Comparison of ENCODE assay signal across 19 cellular contexts in genomic region chr19:45213031-45213430, GRCh38. TPM values are rescaled to one million over a fixed set of nuclear protein-coding genes. Genes with fewer than 3 reads are reported as not detected.
DNase-seq lines count a peak whose midpoint lies in the region; ATAC-seq, FAIRE-seq and TF ChIP-seq lines count a peak whose summit lies in the region.
"Had no signal": no experiment of that assay in that cellular context is flagged by ENCODE, and none has a peak within 500 bp of the region (broad histone marks: within the 10 kb centered on the region; RNA-seq: fewer than 3 reads in every experiment).

No MANE protein-coding gene starts in this region.

- peaks cover 0 to 52% (median 23%) of the 10 kb centered on the region in 9 donors for H3K4me1 ChIP-seq in heart right ventricle
- peaks cover 0 to 27% of the 10 kb centered on the region in 2 donors for H3K4me1 ChIP-seq in right atrium auricular region
- H3K4me1 ChIP-seq in pancreas: no peaks in the 10 kb centered on the region
- H3K4me1 ChIP-seq in upper lobe of right lung: peaks cover 31% of the 10 kb centered on the region

- H3K27me3 Mint-ChIP-seq in stimulated activated naive B cell treated with anti-CD40 and anti-IgM and Interleukin-4, amounts not matched to agents 10 μg/mL and 1 μg/mL and 100 μg/mL, for 72 hours: peaks cover 61 to 74% of the 10 kb centered on the region in 2 donors
- peaks cover 39% of the 10 kb centered on the region for H3K27me3 Mint-ChIP-seq in activated naive CD4-positive, alpha-beta T cell treated with anti-CD3 and anti-CD28 coated beads for 36 hours (ENCODE audit: low read depth)

- intact Hi-C loops in heart right ventricle (cut with DNase I) (loop anchor here in 3 of 10 donors (5.0 kb wide), 1 partner anchor 34 kb away; the partner anchor contains the start of gene EXOC3L2 (in 3 of the 3)), Right ventricle myocardium inferior (cut with DNase I) (loop anchor here (5.0 kb wide), 1 partner anchor 34 kb away; the partner anchor contains the start of gene EXOC3L2), pancreas (cut with DNase I) (no loop called here), upper lobe of right lung (cut with DNase I) (no loop called here)
- intact Hi-C loops in activated naive CD4-positive, alpha-beta T cell treated with anti-CD3 and anti-CD28 coated beads for 36 hours (cut with micrococcal nuclease): no loop called here

- 71 to 77% methylated on average over 23 of the region's 23 CpGs for WGBS in heart right ventricle, 2 donors
- 72 to 77% methylated on average over 16 to 23 of the region's 23 CpGs for WGBS in pancreas, 2 donors

- no peaks in the 10 kb centered on the region for H3K9me3 ChIP-seq in heart right ventricle
- H3K9me3 ChIP-seq in right atrium auricular region: no peaks in the 10 kb centered on the region
- no peaks in the 10 kb centered on the region for H3K9me3 ChIP-seq in pancreas
- no peaks in the 10 kb centered on the region for H3K9me3 ChIP-seq in upper lobe of right lung
- H3K9me3 ChIP-seq: BLaER1, Peyer's patch had no signal

- peaks cover 4 to 11% of the 10 kb centered on the region in 2 donors for H3K4me1 Mint-ChIP-seq in stimulated activated naive B cell treated with anti-CD40 and anti-IgM and Interleukin-4, amounts not matched to agents 10 μg/mL and 1 μg/mL and 100 μg/mL, for 72 hours
- no peaks in the 10 kb centered on the region for H3K4me1 Mint-ChIP-seq in activated naive CD4-positive, alpha-beta T cell treated with anti-CD3 and anti-CD28 coated beads for 36 hours (ENCODE audit: low read depth)

- CTCF ChIA-PET in activated naive CD4-positive, alpha-beta T cell treated with anti-CD3 and anti-CD28 coated beads for 36 hours (lab: Charles Lee): interaction anchor here (0.5 kb wide), 1 partner anchor 233 kb away, joined by 3 read pairs; no protein-coding TSS in a partner anchor

- DNase-seq in heart right ventricle (no peak), Right ventricle myocardium inferior (ENCODE audit: missing footprints) (no peak), right atrium auricular region (ENCODE audit: low spot score) (no peak), pancreas (peak in 2 of 6 donors; percentile 23 to 57), upper lobe of right lung (no peak), HK-2 (ENCODE audit: unreplicated experiment) (no peak)
- no peak for DNase-seq in stimulated activated naive B cell treated with anti-CD40 and anti-IgM and Interleukin-4, amounts not matched to agents 10 μg/mL and 1 μg/mL and 100 μg/mL, for 72 hours
- DNase-seq in activated naive CD4-positive, alpha-beta T cell treated with anti-CD3 and anti-CD28 coated beads for 36 hours: no peak
- DNase-seq: CD4-positive, alpha-beta memory T cell; DMS153; GF-D8; NCI-H1105; NCI-H2081 treated with DMSO at 0.1 percent for 48 hours; NCI-H446 treated with DMSO at 0.1 percent for 48 hours; Peyer's patch; SHP77 had no signal

- no peaks in the 10 kb centered on the region for H3K36me3 Mint-ChIP-seq in stimulated activated naive B cell treated with anti-CD40 and anti-IgM and Interleukin-4, amounts not matched to agents 10 μg/mL and 1 μg/mL and 100 μg/mL, for 72 hours
- no peaks in the 10 kb centered on the region for H3K36me3 Mint-ChIP-seq in activated naive CD4-positive, alpha-beta T cell treated with anti-CD3 and anti-CD28 coated beads for 36 hours (ENCODE audit: low read depth)
- H3K36me3 Mint-ChIP-seq: CD4-positive, alpha-beta memory T cell had no signal

- no peak for TF ChIP-seq CTCF in heart right ventricle (IDR thresholded peaks at IDR 0.05)
- TF ChIP-seq CTCF in right atrium auricular region (IDR thresholded peaks at IDR 0.05): no peak
- TF ChIP-seq CTCF in pancreas (IDR thresholded peaks at IDR 0.05): no peak
- TF ChIP-seq CTCF in upper lobe of right lung (IDR thresholded peaks at IDR 0.05): no peak

- H3K27me3 ChIP-seq in heart right ventricle (peaks cover 0 to 42% (median 24%) of the 10 kb centered on the region in 7 donors), right atrium auricular region (peaks cover 4 to 7% of the 10 kb centered on the region in 2 donors), pancreas (no peaks in the 10 kb centered on the region), upper lobe of right lung (peaks cover 34% of the 10 kb centered on the region)

- FAIRE-seq in pancreas (lab: Jason Lieb, UNC): no peak
- FAIRE-seq: H1 had no signal

- H3K27ac ChIP-seq in heart right ventricle: peak overlapping the region in 8 of 10 donors; percentile 14 to 77 (median 62)
- H3K27ac ChIP-seq in right atrium auricular region: peak overlapping the region; percentile 4 to 25
- H3K27ac ChIP-seq in pancreas: peak overlapping the region in 3 of 4 donors; percentile 42 to 71 (median 67)
- peak overlapping the region; percentile 11 for H3K27ac ChIP-seq in upper lobe of right lung
- H3K27ac ChIP-seq: BLaER1 had no signal

- H3K27ac Mint-ChIP-seq in stimulated activated naive B cell treated with anti-CD40 and anti-IgM and Interleukin-4, amounts not matched to agents 10 μg/mL and 1 μg/mL and 100 μg/mL, for 72 hours: no peak overlapping the region
- no peak overlapping the region for H3K27ac Mint-ChIP-seq in activated naive CD4-positive, alpha-beta T cell treated with anti-CD3 and anti-CD28 coated beads for 36 hours

- ATAC-seq in heart right ventricle: no peak
- ATAC-seq in Right ventricle myocardium inferior: no peak
- no peak for ATAC-seq in pancreas
- no peak for ATAC-seq in upper lobe of right lung
- no peak for ATAC-seq in stimulated activated naive B cell treated with anti-CD40 and anti-IgM and Interleukin-4, amounts not matched to agents 10 μg/mL and 1 μg/mL and 100 μg/mL, for 72 hours (replicated peaks)

- no peaks in the 10 kb centered on the region for H3K36me3 ChIP-seq in heart right ventricle
- H3K36me3 ChIP-seq in right atrium auricular region: no peaks in the 10 kb centered on the region
- H3K36me3 ChIP-seq in pancreas: no peaks in the 10 kb centered on the region
- H3K36me3 ChIP-seq in upper lobe of right lung: no peaks in the 10 kb centered on the region
- H3K36me3 ChIP-seq: BLaER1, Peyer's patch had no signal

- no peak overlapping the region for H3K4me3 Mint-ChIP-seq in stimulated activated naive B cell treated with anti-CD40 and anti-IgM and Interleukin-4, amounts not matched to agents 10 μg/mL and 1 μg/mL and 100 μg/mL, for 72 hours
- H3K4me3 Mint-ChIP-seq in activated naive CD4-positive, alpha-beta T cell treated with anti-CD3 and anti-CD28 coated beads for 36 hours: no peak overlapping the region
- H3K4me3 Mint-ChIP-seq: CD4-positive, alpha-beta memory T cell had no signal

- H3K9me3 Mint-ChIP-seq in stimulated activated naive B cell treated with anti-CD40 and anti-IgM and Interleukin-4, amounts not matched to agents 10 μg/mL and 1 μg/mL and 100 μg/mL, for 72 hours: no peaks in the 10 kb centered on the region
- no peaks in the 10 kb centered on the region for H3K9me3 Mint-ChIP-seq in activated naive CD4-positive, alpha-beta T cell treated with anti-CD3 and anti-CD28 coated beads for 36 hours
- H3K9me3 Mint-ChIP-seq: CD4-positive, alpha-beta memory T cell had no signal

- H3K4me3 ChIP-seq in heart right ventricle (no peak overlapping the region), right atrium auricular region (no peak overlapping the region), pancreas (no peak overlapping the region), upper lobe of right lung (no peak overlapping the region)
- H3K4me3 ChIP-seq: BLaER1, Peyer's patch had no signal

RNA-seq across cellular contexts. Expression of gene EXOC3L2, which starts 32.2 kb away (rescaled TPM):
- 1 to 10 TPM in 5 of 10 donors, under 1 TPM in 5; 0.27 to 2.0 (median 1.1) TPM for total RNA-seq in heart right ventricle
- 1 to 10 TPM; 1.2 to 1.8 TPM for polyA plus RNA-seq in heart right ventricle
- 0.97 TPM for total RNA-seq in Right ventricle myocardium inferior
- 1 to 10 TPM; 3.0 to 8.2 TPM for total RNA-seq in right atrium auricular region
- total RNA-seq in pancreas: 1 to 10 TPM in 4 of 6 donors, under 1 TPM in 2; 0.59 to 2.6 (median 1.3) TPM
- 1 to 10 TPM; 3.1 to 4.5 TPM for polyA plus RNA-seq in pancreas
- total RNA-seq in upper lobe of right lung: 11.9 TPM
- total RNA-seq in activated naive CD4-positive, alpha-beta T cell treated with anti-CD3 and anti-CD28 coated beads for 36 hours: not detected
- total RNA-seq: A673; CD4-positive, alpha-beta memory T cell had no signal
- polyA plus RNA-seq: CD4-positive, alpha-beta memory T cell had no signal

RNA-seq across cellular contexts. Expression of gene BLOC1S3, which starts 34.4 kb away (rescaled TPM):
- total RNA-seq in heart right ventricle (1 to 10 TPM; 2.8 to 8.6 (median 4.8) TPM), Right ventricle myocardium inferior (5.2 TPM), right atrium auricular region (1 to 10 TPM; 5.0 to 5.6 TPM), pancreas (10 to 100 TPM in 1 of 6 donors, 1 to 10 TPM in 5; 4.3 to 12.3 (median 6.3) TPM), upper lobe of right lung (17.8 TPM)
- polyA plus RNA-seq in heart right ventricle (1 to 10 TPM; 2.2 to 6.1 TPM), pancreas (1 to 10 TPM; 2.1 to 3.6 TPM)
- total RNA-seq in activated naive CD4-positive, alpha-beta T cell treated with anti-CD3 and anti-CD28 coated beads for 36 hours: 1 to 10 TPM; 5.1 to 6.5 TPM

RNA-seq across cellular contexts. Expression of gene TRAPPC6A, which starts 35.0 kb away (rescaled TPM):
- total RNA-seq in heart right ventricle: 10 to 100 TPM; 14.3 to 24.9 (median 16.8) TPM
- polyA plus RNA-seq in heart right ventricle: 10 to 100 TPM; 15.9 to 18.9 TPM
- total RNA-seq in Right ventricle myocardium inferior: 14.2 TPM
- total RNA-seq in right atrium auricular region: 10 to 100 TPM; 17.9 to 22.8 TPM
- total RNA-seq in pancreas: 10 to 100 TPM in 5 of 6 donors, 1 to 10 TPM in 1; 9.7 to 18.9 (median 12.8) TPM
- 10 to 100 TPM; 19.3 to 37.9 TPM for polyA plus RNA-seq in pancreas
- total RNA-seq in upper lobe of right lung: 16.9 TPM
- 10 to 100 TPM; 28.1 to 28.4 TPM for total RNA-seq in activated naive CD4-positive, alpha-beta T cell treated with anti-CD3 and anti-CD28 coated beads for 36 hours

RNA-seq across cellular contexts. Expression of gene MARK4, which starts 38.0 kb away (rescaled TPM):
- total RNA-seq in heart right ventricle: 10 to 100 TPM; 24.8 to 45.3 (median 33.7) TPM
- polyA plus RNA-seq in heart right ventricle: 10 to 100 TPM; 13.8 to 21.4 TPM
- 24.8 TPM for total RNA-seq in Right ventricle myocardium inferior
- total RNA-seq in right atrium auricular region: 10 to 100 TPM; 18.2 to 24.1 TPM
- total RNA-seq in pancreas: 10 to 100 TPM; 13.9 to 22.8 (median 20.0) TPM
- polyA plus RNA-seq in pancreas: 10 to 100 TPM; 12.8 to 21.0 TPM
- 30.0 TPM for total RNA-seq in upper lobe of right lung
- total RNA-seq in activated naive CD4-positive, alpha-beta T cell treated with anti-CD3 and anti-CD28 coated beads for 36 hours: 10 to 100 TPM; 13.0 to 15.7 TPM

RNA-seq across cellular contexts. Expression of gene NKPD1, which starts 52.2 kb away (rescaled TPM):
- under 1 TPM in 3 of 10 donors, not detected in 7; 0.06 to 0.09 (median 0.07) TPM for total RNA-seq in heart right ventricle
- under 1 TPM; 0.06 to 0.07 TPM for polyA plus RNA-seq in heart right ventricle
- not detected for total RNA-seq in Right ventricle myocardium inferior
- under 1 TPM; 0.16 to 0.22 TPM for total RNA-seq in right atrium auricular region
- under 1 TPM in 2 of 6 donors, not detected in 4; 0.03 to 0.09 TPM for total RNA-seq in pancreas
- polyA plus RNA-seq in pancreas: under 1 TPM; 0.19 to 0.33 TPM
- total RNA-seq in upper lobe of right lung: not detected
- under 1 TPM in 1 of 2 experiments, not detected in 1; 0.17 TPM for total RNA-seq in activated naive CD4-positive, alpha-beta T cell treated with anti-CD3 and anti-CD28 coated beads for 36 hours

Comparison
In these comparisons a context has a peak if more than half of its experiments do, and no peak if none do; other contexts are left out.
1. H3K27ac ChIP-seq: peak in every context shown above with its lines; median percentile 67 in pancreas; 62 in heart right ventricle; 14 in right atrium auricular region; 11 in upper lobe of right lung.